In the genomic region with DNA sequence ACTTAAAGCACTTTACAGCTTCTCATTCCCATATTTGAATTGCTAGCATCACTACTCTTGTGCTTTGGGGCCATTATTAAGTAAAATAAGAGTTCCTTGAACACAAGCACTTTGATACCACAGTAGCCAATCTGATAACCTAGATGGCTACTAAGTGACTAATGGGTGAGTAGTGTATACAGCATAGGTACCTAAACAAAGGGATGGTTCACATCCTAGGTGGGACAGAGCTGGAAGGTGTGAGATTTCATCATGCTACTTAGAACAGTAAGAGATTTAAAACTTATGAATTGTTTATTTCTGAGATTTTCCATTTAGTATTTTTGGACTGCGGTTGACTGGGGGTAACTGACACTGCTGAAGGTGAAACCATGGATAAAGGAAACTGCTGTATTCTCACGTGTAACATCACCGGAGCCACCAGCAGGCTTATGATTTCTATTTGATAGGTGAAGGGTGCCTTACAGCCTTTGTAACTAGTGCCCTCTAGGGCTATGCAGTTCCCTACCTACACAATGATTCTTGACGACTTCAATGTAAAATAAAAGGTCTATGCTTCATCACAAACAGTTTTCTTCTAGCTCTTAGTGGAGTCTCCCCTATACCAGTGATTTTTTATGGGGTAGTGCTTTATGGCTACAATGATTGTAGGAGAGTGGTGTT, we compare ENCODE assay signal across 14 cellular contexts. TPM values are rescaled to one million over a fixed set of nuclear protein-coding genes. Genes with fewer than 3 reads are reported as not detected.
DNase-seq lines count a peak whose midpoint lies in the region; ATAC-seq and TF ChIP-seq lines count a peak whose summit lies in the region.
"Had no signal": no experiment of that assay in that cellular context is flagged by ENCODE, and none has a peak within 500 bp of the region (broad histone marks: within the 10 kb centered on the region; RNA-seq: fewer than 3 reads in every experiment).

No MANE protein-coding gene starts in this region.

- H3K4me1 ChIP-seq in ascending aorta: no peaks in the 10 kb centered on the region

- H3K4me3 Mint-ChIP-seq in activated naive CD4-positive, alpha-beta T cell treated with anti-CD3 and anti-CD28 coated beads, Interleukin-2, amount 10 ng/mL, durations not matched to agents 7 days and 5 days: no peak overlapping the region
- H3K4me3 Mint-ChIP-seq in WTC11: no peak overlapping the region
- no peak overlapping the region for H3K4me3 Mint-ChIP-seq in stimulated activated effector memory CD8-positive, alpha-beta T cell treated with anti-CD3 and anti-CD28 coated beads, Interleukin-12 subunit alpha, Interleukin-12 subunit beta, amount 100 ng/mL, for 72 hours
- H3K4me3 Mint-ChIP-seq: activated CD4-positive, alpha-beta memory T cell treated with anti-CD3 and anti-CD28 coated beads for 36 hours; CD14-positive monocyte had no signal

- H3K4me1 Mint-ChIP-seq in activated naive CD4-positive, alpha-beta T cell treated with anti-CD3 and anti-CD28 coated beads, Interleukin-2, amount 10 ng/mL, durations not matched to agents 7 days and 5 days: peaks cover 5% of the 10 kb centered on the region
- peaks cover 28% of the 10 kb centered on the region for H3K4me1 Mint-ChIP-seq in WTC11
- peaks cover 22% of the 10 kb centered on the region for H3K4me1 Mint-ChIP-seq in stimulated activated effector memory CD8-positive, alpha-beta T cell treated with anti-CD3 and anti-CD28 coated beads, Interleukin-12 subunit alpha, Interleukin-12 subunit beta, amount 100 ng/mL, for 72 hours
- H3K4me1 Mint-ChIP-seq: CD14-positive monocyte had no signal

- H3K9me3 Mint-ChIP-seq in activated naive CD4-positive, alpha-beta T cell treated with anti-CD3 and anti-CD28 coated beads, Interleukin-2, amount 10 ng/mL, durations not matched to agents 7 days and 5 days: no peaks in the 10 kb centered on the region
- H3K9me3 Mint-ChIP-seq in WTC11: no peaks in the 10 kb centered on the region
- no peaks in the 10 kb centered on the region for H3K9me3 Mint-ChIP-seq in stimulated activated effector memory CD8-positive, alpha-beta T cell treated with anti-CD3 and anti-CD28 coated beads, Interleukin-12 subunit alpha, Interleukin-12 subunit beta, amount 100 ng/mL, for 72 hours
- H3K9me3 Mint-ChIP-seq: activated CD4-positive, alpha-beta memory T cell treated with anti-CD3 and anti-CD28 coated beads for 36 hours; activated naive CD4-positive, alpha-beta T cell treated with anti-CD3 and anti-CD28 coated beads, Interleukin-2, amount 50 U/mL, for 72 hours; CD14-positive monocyte had no signal

- H3K4me3 ChIP-seq in ascending aorta (no peak overlapping the region), MG63 (no peak overlapping the region)
- H3K4me3 ChIP-seq: mucosa of descending colon had no signal

- H3K36me3 Mint-ChIP-seq in activated naive CD4-positive, alpha-beta T cell treated with anti-CD3 and anti-CD28 coated beads, Interleukin-2, amount 10 ng/mL, durations not matched to agents 7 days and 5 days: no peaks in the 10 kb centered on the region
- no peaks in the 10 kb centered on the region for H3K36me3 Mint-ChIP-seq in WTC11
- no peaks in the 10 kb centered on the region for H3K36me3 Mint-ChIP-seq in stimulated activated effector memory CD8-positive, alpha-beta T cell treated with anti-CD3 and anti-CD28 coated beads, Interleukin-12 subunit alpha, Interleukin-12 subunit beta, amount 100 ng/mL, for 72 hours
- H3K36me3 Mint-ChIP-seq: activated CD4-positive, alpha-beta memory T cell treated with anti-CD3 and anti-CD28 coated beads for 36 hours; activated naive CD4-positive, alpha-beta T cell treated with anti-CD3 and anti-CD28 coated beads, Interleukin-2, amount 50 U/mL, for 72 hours; CD14-positive monocyte had no signal

- CTCF ChIA-PET in activated naive CD4-positive, alpha-beta T cell treated with anti-CD3 and anti-CD28 coated beads, Interleukin-2, amount 10 ng/mL, durations not matched to agents 7 days and 5 days (lab: Charles Lee): no interaction called here
- CTCF ChIA-PET in WTC11 (lab: Charles Lee): no interaction called here

- H3K27me3 Mint-ChIP-seq in activated naive CD4-positive, alpha-beta T cell treated with anti-CD3 and anti-CD28 coated beads, Interleukin-2, amount 10 ng/mL, durations not matched to agents 7 days and 5 days: no peaks in the 10 kb centered on the region
- H3K27me3 Mint-ChIP-seq in WTC11 (ENCODE audit: low read depth): no peaks in the 10 kb centered on the region

- no peaks in the 10 kb centered on the region for H3K36me3 ChIP-seq in ascending aorta
- H3K36me3 ChIP-seq in MG63: no peaks in the 10 kb centered on the region

- ATAC-seq in HG03354 (IDR thresholded peaks at IDR 0.05; ENCODE audit: poor library complexity, severe bottlenecking, unreplicated experiment) (peak; percentile 49), WTC11 (peak; percentile 71)
- peak; percentile 69 for ATAC-seq in stimulated activated effector memory CD8-positive, alpha-beta T cell treated with anti-CD3 and anti-CD28 coated beads, Interleukin-12 subunit alpha, Interleukin-12 subunit beta, amount 100 ng/mL, for 72 hours
- ATAC-seq: mucosa of descending colon had no signal

- no peak overlapping the region for H3K27ac ChIP-seq in ascending aorta

- POLR2A ChIA-PET in WTC11 (lab: Charles Lee): no interaction called here

- TF ChIP-seq CTCF in WTC11 (IDR thresholded peaks at IDR 0.05) (no peak), ascending aorta (IDR thresholded peaks at IDR 0.05) (no peak)

- H3K9me3 ChIP-seq in ascending aorta (no peaks in the 10 kb centered on the region), MG63 (no peaks in the 10 kb centered on the region)
- H3K9me3 ChIP-seq: mucosa of descending colon had no signal

- no peak overlapping the region for H3K27ac Mint-ChIP-seq in activated naive CD4-positive, alpha-beta T cell treated with anti-CD3 and anti-CD28 coated beads, Interleukin-2, amount 10 ng/mL, durations not matched to agents 7 days and 5 days
- H3K27ac Mint-ChIP-seq in WTC11: no peak overlapping the region
- no peak overlapping the region for H3K27ac Mint-ChIP-seq in stimulated activated effector memory CD8-positive, alpha-beta T cell treated with anti-CD3 and anti-CD28 coated beads, Interleukin-12 subunit alpha, Interleukin-12 subunit beta, amount 100 ng/mL, for 72 hours
- H3K27ac Mint-ChIP-seq: activated CD4-positive, alpha-beta memory T cell treated with anti-CD3 and anti-CD28 coated beads for 36 hours; activated naive CD4-positive, alpha-beta T cell treated with anti-CD3 and anti-CD28 coated beads, Interleukin-2, amount 50 U/mL, for 72 hours; CD14-positive monocyte had no signal

- peak; percentile 25 for DNase-seq in activated naive CD4-positive, alpha-beta T cell treated with anti-CD3 and anti-CD28 coated beads, Interleukin-2, amount 10 ng/mL, durations not matched to agents 7 days and 5 days
- DNase-seq in activated naive CD4-positive, alpha-beta T cell treated with Interleukin-2 at 50 U/mL for 16 hours: no peak
- DNase-seq in WTC11 (ENCODE audit: low spot score) (no peak), ureter (ENCODE audit: low spot score) (no peak), ascending aorta (ENCODE audit: low spot score in 2 of 2) (no peak), MG63 (no peak)
- DNase-seq in stimulated activated effector memory CD8-positive, alpha-beta T cell treated with anti-CD3 and anti-CD28 coated beads, Interleukin-12 subunit alpha, Interleukin-12 subunit beta, amount 100 ng/mL, for 72 hours (ENCODE audit: low spot score in 2 of 2): no peak
- DNase-seq: activated CD4-positive, alpha-beta memory T cell treated with anti-CD3 and anti-CD28 coated beads for 36 hours; mucosa of descending colon; NCI-H1048; NCI-H510A treated with DMSO at 0.1 percent for 48 hours had no signal

- H3K27me3 ChIP-seq in ascending aorta: no peaks in the 10 kb centered on the region
- H3K27me3 ChIP-seq in MG63: no peaks in the 10 kb centered on the region

- intact Hi-C loops in ascending aorta (cut with DNase I): no loop called here

TF ChIP-seq in WTC11, 78 proteins besides CTCF, POLR2A, EP300 and RAD21 (continues in another document):
- TF ChIP-seq, protein P1, sequence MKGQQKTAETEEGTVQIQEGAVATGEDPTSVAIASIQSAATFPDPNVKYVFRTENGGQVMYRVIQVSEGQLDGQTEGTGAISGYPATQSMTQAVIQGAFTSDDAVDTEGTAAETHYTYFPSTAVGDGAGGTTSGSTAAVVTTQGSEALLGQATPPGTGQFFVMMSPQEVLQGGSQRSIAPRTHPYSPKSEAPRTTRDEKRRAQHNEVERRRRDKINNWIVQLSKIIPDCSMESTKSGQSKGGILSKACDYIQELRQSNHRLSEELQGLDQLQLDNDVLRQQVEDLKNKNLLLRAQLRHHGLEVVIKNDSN (CRISPR knock-in tag; IDR thresholded peaks at IDR 0.05): no peak
- TF ChIP-seq JAZF1 (CRISPR knock-in tag; IDR thresholded peaks at IDR 0.05) (no peak), IRF2 (CRISPR knock-in tag; IDR thresholded peaks at IDR 0.05; ENCODE audit: borderline replicate concordance, low read depth) (no peak), ZNF121 (CRISPR knock-in tag; IDR thresholded peaks at IDR 0.05) (no peak), CBFB (CRISPR knock-in tag; IDR thresholded peaks at IDR 0.05; ENCODE audit: low read depth) (no peak), EMX1 (CRISPR knock-in tag; IDR thresholded peaks at IDR 0.05) (no peak), CREB1 (CRISPR knock-in tag; IDR thresholded peaks at IDR 0.05) (no peak), TP53 (CRISPR knock-in tag; IDR thresholded peaks at IDR 0.05) (no peak), ATF3 (CRISPR knock-in tag; conservative IDR thresholded peaks at IDR 0.05) (no peak)
- TF ChIP-seq, protein P2, sequence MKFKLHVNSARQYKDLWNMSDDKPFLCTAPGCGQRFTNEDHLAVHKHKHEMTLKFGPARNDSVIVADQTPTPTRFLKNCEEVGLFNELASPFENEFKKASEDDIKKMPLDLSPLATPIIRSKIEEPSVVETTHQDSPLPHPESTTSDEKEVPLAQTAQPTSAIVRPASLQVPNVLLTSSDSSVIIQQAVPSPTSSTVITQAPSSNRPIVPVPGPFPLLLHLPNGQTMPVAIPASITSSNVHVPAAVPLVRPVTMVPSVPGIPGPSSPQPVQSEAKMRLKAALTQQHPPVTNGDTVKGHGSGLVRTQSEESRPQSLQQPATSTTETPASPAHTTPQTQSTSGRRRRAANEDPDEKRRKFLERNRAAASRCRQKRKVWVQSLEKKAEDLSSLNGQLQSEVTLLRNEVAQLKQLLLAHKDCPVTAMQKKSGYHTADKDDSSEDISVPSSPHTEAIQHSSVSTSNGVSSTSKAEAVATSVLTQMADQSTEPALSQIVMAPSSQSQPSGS (CRISPR knock-in tag; IDR thresholded peaks at IDR 0.05; ENCODE audit: borderline replicate concordance, low read depth): no peak

RNA-seq across cellular contexts. Expression of gene CRIM1, which starts 22.1 kb away (rescaled TPM):
- total RNA-seq in WTC11 (2021) (24.1 to 25.1 TPM (median 24.3 TPM) in 3 replicates), ureter (95.0 TPM), ascending aorta (273 TPM)
- total RNA-seq in MG63 (2014; rRNA removed; shearing (Covaris generic); ENCODE audit: low replicate concordance): 61.0 and 102 TPM in 2 replicates
